11 cellular contexts compared by ENCODE assay signal in genomic region chr13:53201454-53202225, GRCh38.
DNase-seq lines count a peak whose midpoint lies in the region; ATAC-seq, FAIRE-seq and TF ChIP-seq lines count a peak whose summit lies in the region.
"Had no signal": no experiment of that assay in that cellular context is flagged by ENCODE, and none has a peak within 500 bp of the region (broad histone marks: within the 10 kb centered on the region; RNA-seq: fewer than 3 reads in every experiment).

No MANE protein-coding gene starts in this region.

- TF ChIP-seq EP300 in transverse colon (IDR thresholded peaks at IDR 0.05; ENCODE audit: low read depth), result no peak

- no peak overlapping the region for H3K4me3 Mint-ChIP-seq in activated T-cell treated with anti-CD3 and anti-CD28 coated beads, Interleukin-2, amount 50 U/mL, for 72 hours
- H3K4me3 Mint-ChIP-seq in CD4-positive, alpha-beta T cell, result no peak overlapping the region

- intact Hi-C loops in Right ventricle myocardium inferior (cut with DNase I), result no loop called here
- intact Hi-C loops in cardiac septum (cut with DNase I), result no loop called here
- intact Hi-C loops in kidney (cut with DNase I), result no loop called here
- intact Hi-C loops in transverse colon (cut with DNase I; ENCODE audit: low total_unique reads), result no loop called here
- intact Hi-C loops in CD4-positive, alpha-beta T cell (cut with DNase I, micrococcal nuclease), result no loop called here

- WGBS in transverse colon (ENCODE audit: low coverage in 1 of 2), 2 donors, result 39% methylated on average over 69 of the region's 74 CpGs; no CpG with 5 or more reads in 1 of the 2 donors

- peak; percentile 68 for DNase-seq in Right ventricle myocardium inferior (ENCODE audit: missing footprints)
- DNase-seq in cardiac septum (ENCODE audit: low spot score), result no peak
- no peak for DNase-seq in astrocyte of the cerebellum (ENCODE audit: low read depth)
- DNase-seq in kidney, result peak; percentile 66
- peak; percentile 15 for DNase-seq in transverse colon
- no peak for DNase-seq in activated T-cell treated with anti-CD3 and anti-CD28 coated beads, Interleukin-2, amount 50 U/mL, for 72 hours
- DNase-seq in CD4-positive, alpha-beta T cell, result no peak
- no peak for DNase-seq in foreskin fibroblast
- DNase-seq: NCI-H2107, T-helper 1 cell had no signal

- no peak overlapping the region for H3K4me3 ChIP-seq in astrocyte of the cerebellum (ENCODE audit: low read depth, low read length)
- no peak overlapping the region for H3K4me3 ChIP-seq in kidney (ENCODE audit: low read length in 2 of 2)
- H3K4me3 ChIP-seq in transverse colon, result no peak overlapping the region
- H3K4me3 ChIP-seq in foreskin fibroblast (ENCODE audit: low read depth in 1 of 2, low read length in 2 of 2), result no peak overlapping the region
- H3K4me3 ChIP-seq: ovary had no signal

- H3K36me3 Mint-ChIP-seq in activated T-cell treated with anti-CD3 and anti-CD28 coated beads, Interleukin-2, amount 50 U/mL, for 72 hours (ENCODE audit: insufficient read depth in 2 of 2), result no peaks in the 10 kb centered on the region
- H3K36me3 Mint-ChIP-seq in CD4-positive, alpha-beta T cell (ENCODE audit: low read depth), result no peaks in the 10 kb centered on the region

- CTCF ChIA-PET in CD4-positive, alpha-beta T cell (lab: Charles Lee), result no interaction called here

- in situ Hi-C loops in astrocyte of the cerebellum (cut with HindIII; ENCODE audit: low sequenced_read_pairs), result no loop called here
- in situ Hi-C loops in transverse colon (cut with MboI; ENCODE audit: low pct_ligation_motif_present in 1 of 4, low pct_unique_long_range_greater_than_20kb in 1 of 4, low sequenced_read_pairs in 3 of 4), result no loop called here

- H3K4me1 ChIP-seq in kidney (ENCODE audit: control insufficient read depth in 1 of 2, insufficient read depth in 1 of 2, low read depth in 1 of 2, low read length in 2 of 2), result no peaks in the 10 kb centered on the region
- H3K4me1 ChIP-seq in transverse colon, result no peaks in the 10 kb centered on the region

- H3K27me3 Mint-ChIP-seq in activated T-cell treated with anti-CD3 and anti-CD28 coated beads, Interleukin-2, amount 50 U/mL, for 72 hours (ENCODE audit: low read depth), result peaks cover 10% of the 10 kb centered on the region
- H3K27me3 Mint-ChIP-seq in CD4-positive, alpha-beta T cell, result peaks cover 43% of the 10 kb centered on the region

- no peaks in the 10 kb centered on the region for H3K4me1 Mint-ChIP-seq in activated T-cell treated with anti-CD3 and anti-CD28 coated beads, Interleukin-2, amount 50 U/mL, for 72 hours (ENCODE audit: low read depth)
- H3K4me1 Mint-ChIP-seq in CD4-positive, alpha-beta T cell (ENCODE audit: low read depth), result no peaks in the 10 kb centered on the region

- H3K9me3 Mint-ChIP-seq in activated T-cell treated with anti-CD3 and anti-CD28 coated beads, Interleukin-2, amount 50 U/mL, for 72 hours, result no peaks in the 10 kb centered on the region
- H3K9me3 Mint-ChIP-seq in CD4-positive, alpha-beta T cell, result no peaks in the 10 kb centered on the region

- no peak overlapping the region for H3K27ac Mint-ChIP-seq in activated T-cell treated with anti-CD3 and anti-CD28 coated beads, Interleukin-2, amount 50 U/mL, for 72 hours
- H3K27ac Mint-ChIP-seq in CD4-positive, alpha-beta T cell, result no peak overlapping the region

- peaks cover 30% of the 10 kb centered on the region for H3K27me3 ChIP-seq in transverse colon
- H3K27me3 ChIP-seq in CD4-positive, alpha-beta T cell (ENCODE audit: control insufficient read depth, insufficient read depth, low read length), result peaks cover 22% of the 10 kb centered on the region
- H3K27me3 ChIP-seq: ovary had no signal

- no peak for FAIRE-seq in kidney (lab: Jason Lieb, UNC)

- H3K27ac ChIP-seq in kidney (ENCODE audit: low read depth in 2 of 2, low read length in 2 of 2), result no peak overlapping the region
- H3K27ac ChIP-seq in transverse colon, result no peak overlapping the region
- no peak overlapping the region for H3K27ac ChIP-seq in CD4-positive, alpha-beta T cell (ENCODE audit: low read depth, low read length)
- H3K27ac ChIP-seq: ovary had no signal

- TF ChIP-seq POLR2A in transverse colon (IDR thresholded peaks at IDR 0.05), result no peak

- H3K36me3 ChIP-seq in kidney (ENCODE audit: control insufficient read depth in 1 of 2, insufficient read depth in 2 of 2, low read length in 2 of 2) (no peaks in the 10 kb centered on the region), transverse colon (no peaks in the 10 kb centered on the region)
- H3K36me3 ChIP-seq: ovary had no signal

- peak; percentile 16 for TF ChIP-seq CTCF in astrocyte of the cerebellum (IDR thresholded peaks at IDR 0.05; ENCODE audit: low read depth, low read length, missing control alignments)
- no peak for TF ChIP-seq CTCF in kidney (IDR thresholded peaks at IDR 0.05; ENCODE audit: borderline replicate concordance, extremely low read depth, insufficient read depth)
- peak in 3 of 5 experiments; percentile 11 to 26 (median 14) for TF ChIP-seq CTCF in transverse colon (IDR thresholded peaks at IDR 0.05)
- TF ChIP-seq CTCF in CD4-positive, alpha-beta T cell (IDR thresholded peaks at IDR 0.05), result no peak
- no peak for TF ChIP-seq CTCF in foreskin fibroblast (IDR thresholded peaks at IDR 0.05; ENCODE audit: low read depth, low read length)

- H3K9me3 ChIP-seq in kidney (ENCODE audit: control insufficient read depth in 1 of 2, low read length in 2 of 2) (no peaks in the 10 kb centered on the region), transverse colon (no peaks in the 10 kb centered on the region)
- no peaks in the 10 kb centered on the region for H3K9me3 ChIP-seq in CD4-positive, alpha-beta T cell (ENCODE audit: control insufficient read depth, low read length)
- H3K9me3 ChIP-seq: ovary had no signal

- no peak for ATAC-seq in Right ventricle myocardium inferior
- ATAC-seq in activated T-cell treated with anti-CD3 and anti-CD28 coated beads, Interleukin-2, amount 50 U/mL, for 72 hours (replicated peaks in 1 of 2), result no peak
- ATAC-seq in CD4-positive, alpha-beta T cell (ENCODE audit: poor library complexity), result no peak

- H3K9ac ChIP-seq in kidney (ENCODE audit: low read length in 2 of 2), result no peak overlapping the region

- POLR2A ChIA-PET in CD4-positive, alpha-beta T cell (lab: Charles Lee), result no interaction called here

Comparison
In these comparisons a context has a peak if more than half of its experiments do, and no peak if none do; other contexts are left out.
1. DNase-seq: peak in Right ventricle myocardium inferior (single experiment), kidney (single experiment) and transverse colon (single experiment); none in cardiac septum (single experiment), astrocyte of the cerebellum (single experiment), activated T-cell treated with anti-CD3 and anti-CD28 coated beads, Interleukin-2, amount 50 U/mL, for 72 hours (0 of 2), CD4-positive, alpha-beta T cell (0 of 10) and foreskin fibroblast (0 of 2).
2. CTCF ChIP-seq: peak in astrocyte of the cerebellum (single experiment) and transverse colon (3 of 5); none in kidney (single experiment), CD4-positive, alpha-beta T cell (single experiment) and foreskin fibroblast (single experiment).